16 cellular contexts compared by ENCODE assay signal in the genomic region with DNA sequence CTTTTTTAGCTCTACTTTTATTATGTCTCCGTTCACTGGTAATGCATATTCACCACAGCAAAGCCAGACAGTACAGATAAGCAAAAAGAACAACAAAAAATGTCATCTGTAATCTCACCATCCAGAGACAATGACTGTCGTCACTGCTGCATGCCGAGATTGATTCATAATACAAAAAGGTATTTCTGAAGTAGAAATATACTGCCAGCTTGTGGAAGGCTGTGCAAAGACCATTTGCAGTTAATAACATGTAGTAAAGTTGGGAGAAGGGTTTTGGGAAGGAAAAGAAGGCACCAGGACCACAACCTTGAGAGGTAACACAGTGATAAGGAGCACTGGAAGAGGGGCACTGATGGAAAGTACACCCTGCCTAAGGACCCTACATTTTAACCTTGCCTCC.
A peak's percentile ranks its signal among the peaks of the same experiment; 100 is the strongest.
DNase-seq lines count a peak whose midpoint lies in the region; ATAC-seq and TF ChIP-seq lines count a peak whose summit lies in the region.
"Had no signal": no experiment of that assay in that cellular context is flagged by ENCODE, and none has a peak within 500 bp of the region (broad histone marks: within the 10 kb centered on the region; RNA-seq: fewer than 3 reads in every experiment).

No MANE protein-coding gene starts in this region.

- H3K79me2 ChIP-seq in PC-3 (ENCODE audit: low read length) (no peaks in the 10 kb centered on the region), smooth muscle cell (ENCODE audit: low read depth) (no peaks in the 10 kb centered on the region)

- H3K4me3 ChIP-seq in PC-3 (ENCODE audit: low read length) (no peak overlapping the region), smooth muscle cell (no peak overlapping the region)
- H3K4me3 ChIP-seq: GM23248, K562 had no signal

- H3K4me1 ChIP-seq in PC-3 (ENCODE audit: insufficient read depth, low read length) (no peaks in the 10 kb centered on the region), smooth muscle cell (ENCODE audit: low read depth) (no peaks in the 10 kb centered on the region)

- H3K36me3 ChIP-seq in PC-3 (ENCODE audit: low read depth, low read length) (no peaks in the 10 kb centered on the region), smooth muscle cell (ENCODE audit: low read depth) (no peaks in the 10 kb centered on the region)

- peaks cover 18% of the 10 kb centered on the region; the same call in 1 of the 2 replicates for H3K27me3 ChIP-seq in PC-3 (ENCODE audit: low read length)
- no peaks in the 10 kb centered on the region for H3K27me3 ChIP-seq in smooth muscle cell (ENCODE audit: low read depth)

- H4K20me1 ChIP-seq in PC-3 (ENCODE audit: low read length) (no peaks in the 10 kb centered on the region), smooth muscle cell (ENCODE audit: low read depth) (no peaks in the 10 kb centered on the region)

- CTCF ChIA-PET in PC-3 (lab: Charles Lee) = no interaction called here

- no peak overlapping the region for H3K4me3 Mint-ChIP-seq in activated T-cell treated with anti-CD3 and anti-CD28 coated beads, Interleukin-2, amount 50 U/mL, for 72 hours
- H3K4me3 Mint-ChIP-seq: CD4-positive, alpha-beta memory T cell had no signal

- H3K36me3 Mint-ChIP-seq in activated T-cell treated with anti-CD3 and anti-CD28 coated beads, Interleukin-2, amount 50 U/mL, for 72 hours (ENCODE audit: insufficient read depth in 2 of 2) = no peaks in the 10 kb centered on the region
- H3K36me3 Mint-ChIP-seq: CD4-positive, alpha-beta memory T cell had no signal

- TF ChIP-seq CTCF in PC-3 (conservative IDR thresholded peaks at IDR 0.05; ENCODE audit: low read depth, low read length) (peak; percentile 35; the same call in 1 of the 2 replicates), smooth muscle cell (IDR thresholded peaks at IDR 0.05; ENCODE audit: borderline replicate concordance, insufficient read depth, poor library complexity, severe bottlenecking) (no peak)

- H2AFZ ChIP-seq in PC-3 (ENCODE audit: low read length) (no peak overlapping the region), smooth muscle cell (ENCODE audit: low read depth) (no peak overlapping the region)
- H2AFZ ChIP-seq: GM23248 had no signal

- H3K27me3 Mint-ChIP-seq in activated T-cell treated with anti-CD3 and anti-CD28 coated beads, Interleukin-2, amount 50 U/mL, for 72 hours (ENCODE audit: low read depth) = peaks cover 19% of the 10 kb centered on the region

- DNase-seq in activated T-cell treated with anti-CD3 and anti-CD28 coated beads, Interleukin-2, amount 50 U/mL, for 72 hours = no peak
- DNase-seq in activated T-cell treated with anti-CD3 and anti-CD28 coated beads, Interleukin-2, amount 50 U/mL, for 1 hour = no peak
- DNase-seq in PC-3 = peak; percentile 3
- peak; percentile 32 for DNase-seq in cerebellum (ENCODE audit: low spot score)
- DNase-seq in activated CD4-positive, CD25-positive, alpha-beta regulatory T cell (lab: John Stamatoyannopoulos, UW) = no peak
- no peak for DNase-seq in islet precursor cell
- DNase-seq in smooth muscle cell (lab: John Stamatoyannopoulos, UW; ENCODE audit: unreplicated experiment) = no peak
- DNase-seq: 8988T; ACHN; CD4-positive, alpha-beta memory T cell; DMS79; EL; GDM1; GM23248 had no signal

- no peak for ATAC-seq in activated T-cell treated with anti-CD3 and anti-CD28 coated beads, Interleukin-2, amount 50 U/mL, for 72 hours (replicated peaks in 1 of 2)
- no peak for ATAC-seq in PC-3
- ATAC-seq: HCT116, K562 had no signal

- H3K9me2 ChIP-seq in PC-3 (replicated peaks; ENCODE audit: low read length) = no peaks in the 10 kb centered on the region

- no peaks in the 10 kb centered on the region for H3K9me3 ChIP-seq in PC-3 (ENCODE audit: low read length)
- no peaks in the 10 kb centered on the region for H3K9me3 ChIP-seq in smooth muscle cell (replicated peaks; ENCODE audit: low read depth)

- POLR2A ChIA-PET in PC-3 (lab: Charles Lee; ENCODE audit: unreplicated experiment) = no interaction called here

- WGBS in smooth muscle cell (ENCODE audit: low lambda C conversion rate) = 72% methylated on average over 3 of the region's 3 CpGs

- H3K4me1 Mint-ChIP-seq in activated T-cell treated with anti-CD3 and anti-CD28 coated beads, Interleukin-2, amount 50 U/mL, for 72 hours (ENCODE audit: low read depth) = no peaks in the 10 kb centered on the region
- H3K4me1 Mint-ChIP-seq: CD4-positive, alpha-beta memory T cell had no signal

- H3K9ac ChIP-seq in PC-3 (ENCODE audit: low read length) (no peak overlapping the region), smooth muscle cell (ENCODE audit: low read depth) (no peak overlapping the region)
- H3K9ac ChIP-seq: GM23248 had no signal

- no peak overlapping the region for H3K27ac ChIP-seq in PC-3 (ENCODE audit: low read length)
- H3K27ac ChIP-seq in smooth muscle cell (ENCODE audit: low read depth) = no peak overlapping the region
- H3K27ac ChIP-seq: GM23248 had no signal

- no peaks in the 10 kb centered on the region for H3K9me3 Mint-ChIP-seq in activated T-cell treated with anti-CD3 and anti-CD28 coated beads, Interleukin-2, amount 50 U/mL, for 72 hours

- H3K27ac Mint-ChIP-seq in activated T-cell treated with anti-CD3 and anti-CD28 coated beads, Interleukin-2, amount 50 U/mL, for 72 hours = peak overlapping the region; percentile 28
- H3K27ac Mint-ChIP-seq: CD4-positive, alpha-beta memory T cell had no signal

- H3K4me2 ChIP-seq in PC-3 (ENCODE audit: low read length) (no peak overlapping the region), smooth muscle cell (no peak overlapping the region)

- intact Hi-C loops in PC-3 (cut with micrococcal nuclease) = no loop called here

- BruUV-seq in PC-3 (replicated peaks; lab: Mats Ljungman, UMichigan) = no TSS peak

- H3F3A ChIP-seq in PC-3 (ENCODE audit: low read length, unreplicated experiment) (no peaks in the 10 kb centered on the region), smooth muscle cell (ENCODE audit: low read depth) (no peaks in the 10 kb centered on the region)

Comparison
In these comparisons a context has a peak if more than half of its experiments do, and no peak if none do; other contexts are left out.
1. DNase-seq: peak in PC-3 (single experiment) and cerebellum (single experiment); none in activated T-cell treated with anti-CD3 and anti-CD28 coated beads, Interleukin-2, amount 50 U/mL, for 72 hours (0 of 2), activated T-cell treated with anti-CD3 and anti-CD28 coated beads, Interleukin-2, amount 50 U/mL, for 1 hour (single experiment), activated CD4-positive, CD25-positive, alpha-beta regulatory T cell (0 of 4), islet precursor cell (single experiment) and smooth muscle cell (single experiment).